22 cellular contexts compared by ENCODE assay signal in genomic region chr3:37138816-37139215, GRCh38. TPM values are rescaled to one million over a fixed set of nuclear protein-coding genes. Genes with fewer than 3 reads are reported as not detected.
DNase-seq lines count a peak whose midpoint lies in the region; ATAC-seq and TF ChIP-seq lines count a peak whose summit lies in the region.
"Had no signal": no experiment of that assay in that cellular context is flagged by ENCODE, and none has a peak within 500 bp of the region (broad histone marks: within the 10 kb centered on the region; RNA-seq: fewer than 3 reads in every experiment).

No MANE protein-coding gene starts in this region.

- CTCF ChIA-PET in Panc1 (lab: Charles Lee) = no interaction called here

- no peak overlapping the region for H3K27ac ChIP-seq in Panc1 (ENCODE audit: low read length)
- H3K27ac ChIP-seq in hepatocyte = peak overlapping the region; percentile 59
- H3K27ac ChIP-seq in neutrophil = peak overlapping the region; percentile 14
- H3K27ac ChIP-seq in left lung = no peak overlapping the region
- no peak overlapping the region for H3K27ac ChIP-seq in brain microvascular endothelial cell
- H3K27ac ChIP-seq: adrenal gland, body of pancreas, pancreas, upper lobe of left lung had no signal

- no peaks in the 10 kb centered on the region for H3K36me3 ChIP-seq in Panc1 (ENCODE audit: control insufficient read depth, insufficient read depth, low read length)
- H3K36me3 ChIP-seq in hepatocyte (replicated peaks; ENCODE audit: insufficient read depth, low read depth) = no peaks in the 10 kb centered on the region
- peaks cover 6% of the 10 kb centered on the region for H3K36me3 ChIP-seq in neutrophil
- H3K36me3 ChIP-seq in left lung = peaks cover 0 to 13% of the 10 kb centered on the region in 2 donors
- peaks cover 16% of the 10 kb centered on the region for H3K36me3 ChIP-seq in brain microvascular endothelial cell (replicated peaks)
- H3K36me3 ChIP-seq: adrenal gland, pancreas had no signal

- no peak overlapping the region for H2AFZ ChIP-seq in hepatocyte

- WGBS in hepatocyte (ENCODE audit: low lambda C conversion rate, missing lambda C conversion rate) = 46% methylated on average over 2 of the region's 2 CpGs

- peaks cover 28% of the 10 kb centered on the region for H3K79me2 ChIP-seq in hepatocyte

- peak overlapping the region; percentile 58 for H3K4me2 ChIP-seq in hepatocyte

- intact Hi-C loops in Panc1 (cut with micrococcal nuclease; ENCODE audit: unreplicated experiment) (no loop called here), left lung (cut with DNase I) (no loop called here)

- POLR2A ChIA-PET in Panc1 (lab: Charles Lee) = no interaction called here

- H3K4me1 ChIP-seq in Panc1 (ENCODE audit: control insufficient read depth, insufficient read depth, low read length) = no peaks in the 10 kb centered on the region; the same call in 1 of the 2 replicates
- no peaks in the 10 kb centered on the region for H3K4me1 ChIP-seq in hepatocyte (ENCODE audit: insufficient read depth)
- H3K4me1 ChIP-seq in neutrophil (ENCODE audit: control insufficient read depth in 1 of 2, insufficient read depth in 1 of 2, low read depth in 1 of 2, low read length in 1 of 2) = peaks cover 49 to 51% of the 10 kb centered on the region in 2 experiments
- peaks cover 0 to 32% of the 10 kb centered on the region in 2 donors for H3K4me1 ChIP-seq in left lung

- in situ Hi-C loops in Panc1 (cut with HindIII; ENCODE audit: low pct_unique_long_range_greater_than_20kb, low sequenced_read_pairs) = no loop called here
- in situ Hi-C loops in brain microvascular endothelial cell (cut with HindIII; ENCODE audit: low pct_ligation_motif_present, low sequenced_read_pairs) = no loop called here

- no peaks in the 10 kb centered on the region for H3K9me2 ChIP-seq in hepatocyte (replicated peaks; ENCODE audit: insufficient read depth)

- DNase-seq in HuH-7.5 (ENCODE audit: low spot score) (peak; percentile 20), Panc1 (ENCODE audit: low read depth, low spot score) (no peak), hepatocyte (ENCODE audit: low spot score) (peak; percentile 23), AML-193 (lab: John Stamatoyannopoulos, UW) (no peak), left lung (no peak), brain microvascular endothelial cell (no peak)
- DNase-seq: activated CD4-positive, alpha-beta T cell treated with anti-CD3 and anti-CD28 coated beads, Interleukin-2, amount 50 U/mL, for 4 hours; activated naive CD4-positive, alpha-beta T cell treated with anti-CD3 and anti-CD28 coated beads for 36 hours; adrenal gland; body of pancreas; Calu3; DND-41; head of caudate nucleus; NCI-H1092; NCI-H1694 treated with DMSO at 0.1 percent for 48 hours; NCI-H526; pancreas; stimulated activated CD4-positive, alpha-beta T cell treated with anti-CD3 and anti-CD28 coated beads, Interleukin-4, amount 100 ng/mL, for 24 hours; upper lobe of left lung had no signal

- no peaks in the 10 kb centered on the region for H3K27me3 ChIP-seq in Panc1 (ENCODE audit: control insufficient read depth, insufficient read depth, low read length)
- no peaks in the 10 kb centered on the region for H3K27me3 ChIP-seq in hepatocyte
- H3K27me3 ChIP-seq in neutrophil = no peaks in the 10 kb centered on the region
- no peaks in the 10 kb centered on the region for H3K27me3 ChIP-seq in left lung
- no peaks in the 10 kb centered on the region for H3K27me3 ChIP-seq in brain microvascular endothelial cell (replicated peaks)
- H3K27me3 ChIP-seq: adrenal gland, body of pancreas, pancreas, upper lobe of left lung had no signal

- TF ChIP-seq CTCF in Panc1 (IDR thresholded peaks at IDR 0.05) (no peak), hepatocyte (IDR thresholded peaks at IDR 0.05; ENCODE audit: poor library complexity) (no peak), neutrophil (IDR thresholded peaks at IDR 0.05) (no peak), left lung (IDR thresholded peaks at IDR 0.05) (no peak), brain microvascular endothelial cell (IDR thresholded peaks at IDR 0.05; ENCODE audit: low read depth, low read length, missing control alignments) (no peak)

- no TSS peak for BruUV-seq in Panc1 (replicated peaks; lab: Mats Ljungman, UMichigan)

- no peaks in the 10 kb centered on the region for H3K9me3 ChIP-seq in Panc1 (ENCODE audit: control insufficient read depth, insufficient read depth, low read depth, low read length)
- H3K9me3 ChIP-seq in hepatocyte (ENCODE audit: low read depth) = no peaks in the 10 kb centered on the region
- H3K9me3 ChIP-seq in neutrophil = no peaks in the 10 kb centered on the region
- H3K9me3 ChIP-seq in left lung = no peaks in the 10 kb centered on the region
- H3K9me3 ChIP-seq: adrenal gland, body of pancreas, pancreas, upper lobe of left lung had no signal

- no peaks in the 10 kb centered on the region for H4K20me1 ChIP-seq in hepatocyte (ENCODE audit: insufficient read depth, poor library complexity, severe bottlenecking)

- ATAC-seq in Panc1 (peak; percentile 80; the same call in 1 of the 2 replicates), left lung (no peak)
- ATAC-seq: body of pancreas, HCT116, sciatic nerve had no signal

- no peak overlapping the region for H3K4me3 ChIP-seq in Panc1 (ENCODE audit: low read depth in 2 of 2, low read length in 2 of 2)
- H3K4me3 ChIP-seq in hepatocyte = no peak overlapping the region
- no peak overlapping the region for H3K4me3 ChIP-seq in neutrophil (ENCODE audit: low read depth in 1 of 2, low read length in 1 of 2)
- H3K4me3 ChIP-seq in left lung = no peak overlapping the region
- no peak overlapping the region for H3K4me3 ChIP-seq in brain microvascular endothelial cell (ENCODE audit: low read depth, low read length)
- H3K4me3 ChIP-seq: adrenal gland, body of pancreas, pancreas, upper lobe of left lung had no signal

RNA-seq across cellular contexts. Expression of gene LRRFIP2, which starts 35.6 kb away (rescaled TPM):
- 32.3 TPM for total RNA-seq in Panc1 (2021; ENCODE audit: unreplicated experiment)
- polyA plus RNA-seq in Panc1 (2012; ENCODE audit: insufficient read length) = 14.9 TPM
- 42.2 and 48.8 TPM in 2 replicates for total RNA-seq in hepatocyte
- 29.0 and 38.0 TPM in 2 replicates for polyA plus RNA-seq in hepatocyte
- 10 to 100 TPM; 52.6 to 60.3 TPM for total RNA-seq in left lung

Comparison
In these comparisons a context has a peak if more than half of its experiments do, and no peak if none do; other contexts are left out.
1. DNase-seq: peak in HuH-7.5 (single experiment) and hepatocyte (single experiment); none in Panc1 (single experiment), AML-193 (0 of 2), left lung (0 of 2) and brain microvascular endothelial cell (single experiment).
2. H3K27ac ChIP-seq: peak in hepatocyte (single experiment) and neutrophil (single experiment); none in Panc1 (single experiment), left lung (0 of 2) and brain microvascular endothelial cell (single experiment).